ENCODE assay signal across 8 cellular contexts in the genomic region with DNA sequence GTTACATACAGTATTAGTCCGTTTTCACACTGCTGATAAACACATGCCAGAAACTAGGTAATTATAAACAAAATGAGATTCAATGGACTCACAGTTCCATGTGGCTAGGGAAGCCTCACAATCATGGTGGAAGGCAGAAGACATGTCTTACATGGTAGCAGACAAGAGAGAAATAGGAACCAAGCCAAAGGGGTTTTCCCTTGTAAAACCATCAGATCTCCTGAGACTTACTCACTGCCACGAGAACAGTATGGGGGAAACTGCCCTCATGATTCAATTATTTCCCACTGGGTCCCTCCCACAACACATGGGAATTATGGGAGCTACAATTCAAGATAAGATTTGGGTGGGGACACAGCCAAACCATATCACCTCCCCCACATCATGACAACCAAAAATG. TPM values are rescaled to one million over a fixed set of nuclear protein-coding genes. Genes with fewer than 3 reads are reported as not detected.
DNase-seq lines count a peak whose midpoint lies in the region; ATAC-seq and TF ChIP-seq lines count a peak whose summit lies in the region.
"Not testable (repeated sequence)": the region's sequence is repeated elsewhere in the genome, so short reads cannot be mapped to it uniquely, and the experiment has no call there.

No MANE protein-coding gene starts in this region.

- H3K27ac ChIP-seq in CD4-positive, alpha-beta T cell (ENCODE audit: low read depth, low read length); endodermal cell (ENCODE audit: low read depth, low read length): not testable (repeated sequence)

- H3K27ac Mint-ChIP-seq in CD4-positive, alpha-beta T cell = not testable (repeated sequence)
- peak overlapping the region; percentile 52 for H3K27ac Mint-ChIP-seq in T-helper 2 cell treated with Interferon-gamma antibody and Interleukin-4, amounts not matched to agents 5 μg/mL and 100 μg/mL, for 36 hours
- peak overlapping the region; percentile 3 for H3K27ac Mint-ChIP-seq in activated naive CD4-positive, alpha-beta T cell treated with anti-CD3 and anti-CD28 coated beads, Interleukin-2, amount 10 ng/mL, durations not matched to agents 7 days and 5 days
- peak overlapping the region; percentile 21 for H3K27ac Mint-ChIP-seq in endodermal cell
- H3K27ac Mint-ChIP-seq in natural killer cell = peak overlapping the region; percentile 31 to 43

- H3K4me1 ChIP-seq in endodermal cell (ENCODE audit: control insufficient read depth, insufficient read depth, low read length) = not testable (repeated sequence)

- not testable (repeated sequence) for H3K27me3 Mint-ChIP-seq in CD4-positive, alpha-beta T cell; T-helper 2 cell treated with Interferon-gamma antibody and Interleukin-4, amounts not matched to agents 5 μg/mL and 100 μg/mL, for 36 hours (ENCODE audit: low read depth); activated naive CD4-positive, alpha-beta T cell treated with anti-CD3 and anti-CD28 coated beads, Interleukin-2, amount 10 ng/mL, durations not matched to agents 7 days and 5 days; endodermal cell (ENCODE audit: insufficient read depth); natural killer cell (ENCODE audit: low read depth in 2 of 2)

- H3K36me3 ChIP-seq in endodermal cell (ENCODE audit: control insufficient read depth, insufficient read depth, low read length) = not testable (repeated sequence)

- WGBS in endodermal cell (ENCODE audit: insufficient coverage in 1 of 2, insufficient read length in 1 of 2), 2 experiments = 89% methylated on average over 2 of the region's 2 CpGs; no CpG with 5 or more reads in 1 of the 2 experiments

- POLR2A ChIA-PET in CD4-positive, alpha-beta T cell (lab: Charles Lee) = not testable (repeated sequence)

- H3K4me3 ChIP-seq in endodermal cell (ENCODE audit: low read length) = not testable (repeated sequence)

- H3K4me1 Mint-ChIP-seq in CD4-positive, alpha-beta T cell (ENCODE audit: low read depth) = peaks cover 76% of the 10 kb centered on the region
- peaks cover 68% of the 10 kb centered on the region for H3K4me1 Mint-ChIP-seq in T-helper 2 cell treated with Interferon-gamma antibody and Interleukin-4, amounts not matched to agents 5 μg/mL and 100 μg/mL, for 36 hours (ENCODE audit: low read depth)
- peaks cover 80% of the 10 kb centered on the region for H3K4me1 Mint-ChIP-seq in activated naive CD4-positive, alpha-beta T cell treated with anti-CD3 and anti-CD28 coated beads, Interleukin-2, amount 10 ng/mL, durations not matched to agents 7 days and 5 days
- peaks cover 54% of the 10 kb centered on the region for H3K4me1 Mint-ChIP-seq in endodermal cell
- peaks cover 67 to 69% of the 10 kb centered on the region in 2 donors for H3K4me1 Mint-ChIP-seq in natural killer cell

- H3K9ac ChIP-seq in endodermal cell (ENCODE audit: extremely low read depth, low read length, poor library complexity, severe bottlenecking) = not testable (repeated sequence)

- ATAC-seq in CD4-positive, alpha-beta T cell (ENCODE audit: poor library complexity); natural killer cell: not testable (repeated sequence)
- ATAC-seq in GM19043 (IDR thresholded peaks at IDR 0.05; ENCODE audit: low read depth, unreplicated experiment) (peak; percentile 33), HG02623 (IDR thresholded peaks at IDR 0.05; ENCODE audit: unreplicated experiment) (peak; percentile 28), HG03565 (IDR thresholded peaks at IDR 0.05; ENCODE audit: unreplicated experiment) (peak; percentile 26)

- not testable (repeated sequence) for TF ChIP-seq CTCF in CD4-positive, alpha-beta T cell (IDR thresholded peaks at IDR 0.05); endodermal cell (conservative IDR thresholded peaks at IDR 0.05); natural killer cell (IDR thresholded peaks at IDR 0.05)

- peak overlapping the region; percentile 18 for H3K4me3 Mint-ChIP-seq in CD4-positive, alpha-beta T cell
- peak overlapping the region; percentile 15 for H3K4me3 Mint-ChIP-seq in T-helper 2 cell treated with Interferon-gamma antibody and Interleukin-4, amounts not matched to agents 5 μg/mL and 100 μg/mL, for 36 hours
- not testable (repeated sequence) for H3K4me3 Mint-ChIP-seq in activated naive CD4-positive, alpha-beta T cell treated with anti-CD3 and anti-CD28 coated beads, Interleukin-2, amount 10 ng/mL, durations not matched to agents 7 days and 5 days; endodermal cell; natural killer cell

- not testable (repeated sequence) for H3K27me3 ChIP-seq in CD4-positive, alpha-beta T cell (ENCODE audit: control insufficient read depth, insufficient read depth, low read length); endodermal cell (ENCODE audit: control insufficient read depth, insufficient read depth, low read length, poor library complexity, severe bottlenecking)

- intact Hi-C loops in CD4-positive, alpha-beta T cell (cut with DNase I, micrococcal nuclease); natural killer cell (cut with micrococcal nuclease): not testable (repeated sequence)

- DNase-seq in CD4-positive, alpha-beta T cell; T-helper 2 cell treated with Interferon-gamma antibody and Interleukin-4, amounts not matched to agents 5 μg/mL and 100 μg/mL, for 36 hours (ENCODE audit: low spot score); activated naive CD4-positive, alpha-beta T cell treated with anti-CD3 and anti-CD28 coated beads, Interleukin-2, amount 10 ng/mL, durations not matched to agents 7 days and 5 days; endodermal cell; natural killer cell: not testable (repeated sequence)

- CTCF ChIA-PET in CD4-positive, alpha-beta T cell (lab: Charles Lee) = not testable (repeated sequence)
- CTCF ChIA-PET in activated naive CD4-positive, alpha-beta T cell treated with anti-CD3 and anti-CD28 coated beads, Interleukin-2, amount 10 ng/mL, durations not matched to agents 7 days and 5 days (lab: Charles Lee) = interaction anchor here (0.6 kb wide), 1 partner anchor 10 kb away, joined by 3 read pairs; no protein-coding TSS in a partner anchor

- H3K36me3 Mint-ChIP-seq in CD4-positive, alpha-beta T cell (ENCODE audit: low read depth) = peaks cover 17% of the 10 kb centered on the region
- peaks cover 44% of the 10 kb centered on the region for H3K36me3 Mint-ChIP-seq in T-helper 2 cell treated with Interferon-gamma antibody and Interleukin-4, amounts not matched to agents 5 μg/mL and 100 μg/mL, for 36 hours (ENCODE audit: low read depth)
- peaks cover 42% of the 10 kb centered on the region for H3K36me3 Mint-ChIP-seq in activated naive CD4-positive, alpha-beta T cell treated with anti-CD3 and anti-CD28 coated beads, Interleukin-2, amount 10 ng/mL, durations not matched to agents 7 days and 5 days
- peaks cover 19% of the 10 kb centered on the region for H3K36me3 Mint-ChIP-seq in endodermal cell (ENCODE audit: low read depth)
- not testable (repeated sequence) for H3K36me3 Mint-ChIP-seq in natural killer cell

- H3K9me3 Mint-ChIP-seq in CD4-positive, alpha-beta T cell; activated naive CD4-positive, alpha-beta T cell treated with anti-CD3 and anti-CD28 coated beads, Interleukin-2, amount 10 ng/mL, durations not matched to agents 7 days and 5 days; endodermal cell; natural killer cell: not testable (repeated sequence)
- H3K9me3 Mint-ChIP-seq in T-helper 2 cell treated with Interferon-gamma antibody and Interleukin-4, amounts not matched to agents 5 μg/mL and 100 μg/mL, for 36 hours = peaks cover 13% of the 10 kb centered on the region

- H3K9me3 ChIP-seq in CD4-positive, alpha-beta T cell (ENCODE audit: control insufficient read depth, low read length); endodermal cell (ENCODE audit: control insufficient read depth, low read length): not testable (repeated sequence)

RNA-seq across cellular contexts. Expression of a gene that starts 5.7 kb away (rescaled TPM):
- total RNA-seq in CD4-positive, alpha-beta T cell = 10 to 100 TPM; 41.1 to 41.5 TPM
- 10 to 100 TPM; 61.9 to 69.7 TPM for total RNA-seq in endodermal cell
- polyA plus RNA-seq in endodermal cell (2013, experiment 1 of 2) = 49.0 TPM
- polyA plus RNA-seq in endodermal cell (2013, experiment 2 of 2) = 43.4 TPM
- 10 to 100 TPM; 90.2 to 96.2 (median 92.0) TPM for total RNA-seq in natural killer cell

RNA-seq across cellular contexts. Expression of a gene that starts 17.8 kb away (rescaled TPM):
- total RNA-seq in CD4-positive, alpha-beta T cell = 10 to 100 TPM; 40.0 to 40.1 TPM
- total RNA-seq in endodermal cell (10 to 100 TPM; 38.7 to 43.4 TPM), natural killer cell (10 to 100 TPM; 27.6 to 35.1 (median 31.0) TPM)
- polyA plus RNA-seq in endodermal cell (2013, experiment 1 of 2) = 39.6 TPM
- polyA plus RNA-seq in endodermal cell (2013, experiment 2 of 2) = 38.8 TPM
